In genomic region chr4:156547891-156548290, GRCh38 we compare ENCODE assay signal across 1 cellular context.
TF ChIP-seq lines count a peak whose summit lies in the region.

No MANE protein-coding gene starts in this region.

TF ChIP-seq in HCT116, 20 proteins besides CTCF, POLR2A, EP300 and RAD21 (continued from another document):
- no peak for TF ChIP-seq REST (IDR thresholded peaks at IDR 0.05; ENCODE audit: low read depth)
- no peak for TF ChIP-seq POLR2AphosphoS5 (IDR thresholded peaks at IDR 0.05; ENCODE audit: low read depth, low read length)
- no peak for TF ChIP-seq CEBPB (IDR thresholded peaks at IDR 0.05; ENCODE audit: low read depth)
- no peak for TF ChIP-seq YY1 (IDR thresholded peaks at IDR 0.05; ENCODE audit: extremely low read depth, insufficient replicate concordance, low read depth, low read length)
- no peak for TF ChIP-seq ZBTB33 (IDR thresholded peaks at IDR 0.05; ENCODE audit: extremely low read depth, insufficient replicate concordance, low read length)
